8 cellular contexts compared by ENCODE assay signal in the genomic region with DNA sequence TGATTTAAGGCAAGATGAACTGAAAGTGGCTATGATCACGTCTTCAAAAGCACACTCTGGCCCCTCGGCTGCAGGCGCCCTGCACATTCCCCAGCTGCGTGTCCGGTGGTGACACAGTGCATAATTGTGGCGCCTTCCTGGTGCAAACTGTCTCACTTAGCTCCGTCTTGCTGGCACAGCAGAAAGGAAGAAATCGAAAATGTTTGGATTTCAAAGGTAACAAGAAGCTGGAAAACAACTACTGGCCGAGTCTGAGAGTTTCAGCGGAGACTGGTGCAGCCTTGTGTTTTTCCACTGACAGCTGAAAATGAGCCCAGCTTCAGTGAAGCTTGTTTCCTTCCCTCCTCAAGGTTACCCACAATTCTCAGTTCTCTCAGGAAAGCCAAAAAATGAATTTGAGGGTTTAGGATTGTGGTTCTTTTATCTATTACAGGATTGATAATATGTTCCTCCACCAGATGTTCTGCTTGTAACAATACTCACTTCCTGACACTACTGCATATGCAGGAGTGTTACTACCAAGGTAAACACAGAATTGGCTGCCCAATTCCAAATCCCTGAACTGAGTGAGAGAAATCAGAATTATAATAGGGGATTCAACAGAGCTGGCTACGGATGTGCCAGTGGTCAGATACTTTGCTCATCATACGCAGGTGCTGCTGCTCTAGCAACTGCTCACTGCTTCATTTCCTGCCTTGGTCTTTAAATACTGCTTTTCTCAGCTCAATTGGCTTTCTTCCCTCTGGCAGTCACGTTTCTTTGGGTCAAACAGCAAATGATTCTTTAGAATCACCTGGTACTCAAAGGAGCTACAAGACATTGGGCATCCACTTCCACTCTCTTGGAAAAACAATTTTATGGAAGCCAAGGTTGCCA.
DNase-seq lines count a peak whose midpoint lies in the region; ATAC-seq, FAIRE-seq and TF ChIP-seq lines count a peak whose summit lies in the region.

No MANE protein-coding gene starts in this region.

- H3K9me3 ChIP-seq in OCI-LY7 (ENCODE audit: low read length) = no peaks in the 10 kb centered on the region

- no peak for TF ChIP-seq CTCF in OCI-LY7 (conservative IDR thresholded peaks at IDR 0.05; ENCODE audit: low read length)
- TF ChIP-seq CTCF in activated CD8-positive, alpha-beta T cell treated with anti-CD3 and anti-CD28 coated beads for 36 hours (IDR thresholded peaks at IDR 0.05) = no peak

- peaks cover 0 to 7% (median under 1%) of the 10 kb centered on the region in 4 donors for H3K4me1 Mint-ChIP-seq in naive thymus-derived CD8-positive, alpha-beta T cell
- H3K4me1 Mint-ChIP-seq in activated CD8-positive, alpha-beta T cell treated with anti-CD3 and anti-CD28 coated beads for 36 hours (ENCODE audit: low read depth) = no peaks in the 10 kb centered on the region
- H3K4me1 Mint-ChIP-seq in activated CD4-positive, alpha-beta memory T cell treated with anti-CD3 and anti-CD28 coated beads, Interleukin-2, amount 10 ng/mL, durations not matched to agents 7 days and 5 days = peaks cover 5% of the 10 kb centered on the region
- peaks cover 5% of the 10 kb centered on the region for H3K4me1 Mint-ChIP-seq in activated T-helper 17 cell treated with anti-CD3 and anti-CD28 coated beads, Interleukin-2, amount 50 U/mL, for 72 hours

- peak overlapping the region; percentile 53 for H3K4me3 ChIP-seq in OCI-LY7 (ENCODE audit: low read depth, low read length, poor library complexity, severe bottlenecking)

- TF ChIP-seq POLR2A in GM12891 (IDR thresholded peaks at IDR 0.05; ENCODE audit: low read depth, low read length) = no peak

- intact Hi-C loops in OCI-LY7 (cut with micrococcal nuclease; ENCODE audit: unreplicated experiment) = no loop called here
- intact Hi-C loops in activated CD8-positive, alpha-beta T cell treated with anti-CD3 and anti-CD28 coated beads for 36 hours (cut with micrococcal nuclease) = no loop called here

- no peaks in the 10 kb centered on the region for H3K9me2 ChIP-seq in OCI-LY7 (ENCODE audit: insufficient read depth, low read length)

- H3K36me3 ChIP-seq in OCI-LY7 (ENCODE audit: insufficient read depth, low read length) = no peaks in the 10 kb centered on the region

- POLR2A ChIA-PET in OCI-LY7 (lab: Charles Lee) = interaction anchor here (0.6 to 2.5 kb wide), 15 partner anchors 9 to 462 kb away, joined by 3 to 8 read pairs (median 4); a partner anchor contains a TSS
- POLR2A ChIA-PET in naive thymus-derived CD8-positive, alpha-beta T cell (lab: Charles Lee) = no interaction called here
- POLR2A ChIA-PET in activated CD8-positive, alpha-beta T cell treated with anti-CD3 and anti-CD28 coated beads for 36 hours (lab: Charles Lee) = no interaction called here
- POLR2A ChIA-PET in activated CD4-positive, alpha-beta memory T cell treated with anti-CD3 and anti-CD28 coated beads, Interleukin-2, amount 10 ng/mL, durations not matched to agents 7 days and 5 days (lab: Charles Lee) = interaction anchor here (0.7 kb wide), 1 partner anchor 58 kb away, joined by 3 read pairs; no protein-coding TSS in a partner anchor

- no peaks in the 10 kb centered on the region for H4K20me1 ChIP-seq in OCI-LY7 (ENCODE audit: insufficient read depth, low read length)

- H2AFZ ChIP-seq in OCI-LY7 (ENCODE audit: low read length) = peak overlapping the region; percentile 88

- peak; percentile 69 for ATAC-seq in HG02642 (IDR thresholded peaks at IDR 0.05; ENCODE audit: poor library complexity, unreplicated experiment)
- ATAC-seq in naive thymus-derived CD8-positive, alpha-beta T cell = no peak
- no peak for ATAC-seq in activated CD8-positive, alpha-beta T cell treated with anti-CD3 and anti-CD28 coated beads for 36 hours
- ATAC-seq in activated T-helper 17 cell treated with anti-CD3 and anti-CD28 coated beads, Interleukin-2, amount 50 U/mL, for 72 hours (replicated peaks) = no peak

- CTCF ChIA-PET in OCI-LY7 (lab: Charles Lee; ENCODE audit: unreplicated experiment) = interaction anchor here (0.6 to 1.5 kb wide), 5 partner anchors 9 to 529 kb away, joined by 3 to 6 read pairs (median 3); no protein-coding TSS in a partner anchor
- CTCF ChIA-PET in activated CD8-positive, alpha-beta T cell treated with anti-CD3 and anti-CD28 coated beads for 36 hours (lab: Charles Lee) = no interaction called here
- CTCF ChIA-PET in activated CD4-positive, alpha-beta memory T cell treated with anti-CD3 and anti-CD28 coated beads, Interleukin-2, amount 10 ng/mL, durations not matched to agents 7 days and 5 days (lab: Charles Lee) = no interaction called here

- peaks cover 25% of the 10 kb centered on the region for H3K4me1 ChIP-seq in OCI-LY7 (ENCODE audit: insufficient read depth, low read length, poor library complexity, severe bottlenecking)

- no peaks in the 10 kb centered on the region for H3K79me2 ChIP-seq in OCI-LY7 (ENCODE audit: insufficient read depth, low read depth, low read length)

- peak overlapping the region in 1 of 10 donors; percentile 19 for H3K27ac Mint-ChIP-seq in naive thymus-derived CD8-positive, alpha-beta T cell
- H3K27ac Mint-ChIP-seq in activated CD8-positive, alpha-beta T cell treated with anti-CD3 and anti-CD28 coated beads for 36 hours = no peak overlapping the region
- no peak overlapping the region for H3K27ac Mint-ChIP-seq in activated CD4-positive, alpha-beta memory T cell treated with anti-CD3 and anti-CD28 coated beads, Interleukin-2, amount 10 ng/mL, durations not matched to agents 7 days and 5 days
- no peak overlapping the region for H3K27ac Mint-ChIP-seq in activated T-helper 17 cell treated with anti-CD3 and anti-CD28 coated beads, Interleukin-2, amount 50 U/mL, for 72 hours

- peak overlapping the region in 2 of 10 donors; percentile 19 to 26 for H3K4me3 Mint-ChIP-seq in naive thymus-derived CD8-positive, alpha-beta T cell
- H3K4me3 Mint-ChIP-seq in activated CD8-positive, alpha-beta T cell treated with anti-CD3 and anti-CD28 coated beads for 36 hours = no peak overlapping the region
- no peak overlapping the region for H3K4me3 Mint-ChIP-seq in activated CD4-positive, alpha-beta memory T cell treated with anti-CD3 and anti-CD28 coated beads, Interleukin-2, amount 10 ng/mL, durations not matched to agents 7 days and 5 days
- H3K4me3 Mint-ChIP-seq in activated T-helper 17 cell treated with anti-CD3 and anti-CD28 coated beads, Interleukin-2, amount 50 U/mL, for 72 hours = no peak overlapping the region

- peak; percentile 92 for FAIRE-seq in GM12891 (lab: Jason Lieb, UNC)

- H3K9me3 Mint-ChIP-seq in naive thymus-derived CD8-positive, alpha-beta T cell = no peaks in the 10 kb centered on the region
- no peaks in the 10 kb centered on the region for H3K9me3 Mint-ChIP-seq in activated CD8-positive, alpha-beta T cell treated with anti-CD3 and anti-CD28 coated beads for 36 hours
- no peaks in the 10 kb centered on the region for H3K9me3 Mint-ChIP-seq in activated CD4-positive, alpha-beta memory T cell treated with anti-CD3 and anti-CD28 coated beads, Interleukin-2, amount 10 ng/mL, durations not matched to agents 7 days and 5 days
- no peaks in the 10 kb centered on the region for H3K9me3 Mint-ChIP-seq in activated T-helper 17 cell treated with anti-CD3 and anti-CD28 coated beads, Interleukin-2, amount 50 U/mL, for 72 hours

- peak overlapping the region; percentile 68 for H3K4me2 ChIP-seq in OCI-LY7 (ENCODE audit: low read length)

- peak overlapping the region; percentile 88 for H3K27ac ChIP-seq in OCI-LY7 (ENCODE audit: low read depth, low read length, poor library complexity, severe bottlenecking)

- H3K36me3 Mint-ChIP-seq in naive thymus-derived CD8-positive, alpha-beta T cell = no peaks in the 10 kb centered on the region
- no peaks in the 10 kb centered on the region for H3K36me3 Mint-ChIP-seq in activated CD8-positive, alpha-beta T cell treated with anti-CD3 and anti-CD28 coated beads for 36 hours (ENCODE audit: low read depth)
- H3K36me3 Mint-ChIP-seq in activated CD4-positive, alpha-beta memory T cell treated with anti-CD3 and anti-CD28 coated beads, Interleukin-2, amount 10 ng/mL, durations not matched to agents 7 days and 5 days (ENCODE audit: low read depth) = no peaks in the 10 kb centered on the region
- no peaks in the 10 kb centered on the region for H3K36me3 Mint-ChIP-seq in activated T-helper 17 cell treated with anti-CD3 and anti-CD28 coated beads, Interleukin-2, amount 50 U/mL, for 72 hours (ENCODE audit: low read depth)

- peaks cover 1 to 18% (median 10%) of the 10 kb centered on the region in 5 donors for H3K27me3 Mint-ChIP-seq in naive thymus-derived CD8-positive, alpha-beta T cell
- peaks cover 2% of the 10 kb centered on the region for H3K27me3 Mint-ChIP-seq in activated CD8-positive, alpha-beta T cell treated with anti-CD3 and anti-CD28 coated beads for 36 hours
- peaks cover 10% of the 10 kb centered on the region for H3K27me3 Mint-ChIP-seq in activated CD4-positive, alpha-beta memory T cell treated with anti-CD3 and anti-CD28 coated beads, Interleukin-2, amount 10 ng/mL, durations not matched to agents 7 days and 5 days
- peaks cover 15% of the 10 kb centered on the region for H3K27me3 Mint-ChIP-seq in activated T-helper 17 cell treated with anti-CD3 and anti-CD28 coated beads, Interleukin-2, amount 50 U/mL, for 72 hours

- DNase-seq in GM12891 (ENCODE audit: insufficient read length, low spot score) (peak; percentile 14), OCI-LY7 (ENCODE audit: low spot score) (peak; percentile 65), left kidney (ENCODE audit: low read depth, low spot score) (peak; percentile 53)
- DNase-seq in naive thymus-derived CD8-positive, alpha-beta T cell = no peak
- DNase-seq in activated CD8-positive, alpha-beta T cell treated with anti-CD3 and anti-CD28 coated beads for 36 hours = no peak
- DNase-seq in activated CD4-positive, alpha-beta memory T cell treated with anti-CD3 and anti-CD28 coated beads, Interleukin-2, amount 10 ng/mL, durations not matched to agents 7 days and 5 days = no peak

- no TSS peak for BruUV-seq in OCI-LY7 (replicated peaks; lab: Mats Ljungman, UMichigan)

TF ChIP-seq in GM12891, 5 proteins besides CTCF, POLR2A, EP300 and RAD21:
- TF ChIP-seq POU2F2 (IDR thresholded peaks at IDR 0.05; ENCODE audit: low read depth, low read length) = no peak
- peak; percentile 52; the same call in 1 of the 2 replicates for TF ChIP-seq TAF1 (IDR thresholded peaks at IDR 0.05; ENCODE audit: low read depth, low read length)
TF ChIP-seq in GM12891: peak in this region for 1.

Comparison
In these comparisons a context has a peak if more than half of its experiments do, and no peak if none do; other contexts are left out.
1. DNase-seq: peak in GM12891 (single experiment), OCI-LY7 (single experiment) and left kidney (single experiment); none in naive thymus-derived CD8-positive, alpha-beta T cell (0 of 10), activated CD8-positive, alpha-beta T cell treated with anti-CD3 and anti-CD28 coated beads for 36 hours (single experiment) and activated CD4-positive, alpha-beta memory T cell treated with anti-CD3 and anti-CD28 coated beads, Interleukin-2, amount 10 ng/mL, durations not matched to agents 7 days and 5 days (single experiment).
2. POLR2A ChIA-PET loops: an anchor here in OCI-LY7 (0.6 to 2.5 kb wide) and activated CD4-positive, alpha-beta memory T cell treated with anti-CD3 and anti-CD28 coated beads, Interleukin-2, amount 10 ng/mL, durations not matched to agents 7 days and 5 days (0.7 kb wide); none called in naive thymus-derived CD8-positive, alpha-beta T cell and activated CD8-positive, alpha-beta T cell treated with anti-CD3 and anti-CD28 coated beads for 36 hours.